ENCODE assay signal across 8 cellular contexts in genomic region chr17:29241015-29241963, GRCh38. TPM values are rescaled to one million over a fixed set of nuclear protein-coding genes. Genes with fewer than 3 reads are reported as not detected.
DNase-seq lines count a peak whose midpoint lies in the region; ATAC-seq and TF ChIP-seq lines count a peak whose summit lies in the region.

No MANE protein-coding gene starts in this region.

- WGBS in mesendoderm (ENCODE audit: extremely low coverage, insufficient coverage, low lambda C conversion rate), result no CpG with 5 or more reads among the region's 9 CpGs
- WGBS in thyroid gland, 2 donors, result 84 to 92% methylated on average over 6 to 8 of the region's 9 CpGs

- H3K79me2 ChIP-seq in mesendoderm (ENCODE audit: control insufficient read depth, insufficient read depth, low read length), result no peaks in the 10 kb centered on the region

- TF ChIP-seq CTCF in choroid plexus epithelial cell (conservative IDR thresholded peaks at IDR 0.05; ENCODE audit: low read depth, low read length) (peak; percentile 24), thyroid gland (IDR thresholded peaks at IDR 0.05) (no peak)

- H3K9ac ChIP-seq in mesendoderm (ENCODE audit: low read length), result peak overlapping the region; percentile 12

- peak overlapping the region; percentile 75 for H3K56ac ChIP-seq in mesendoderm (ENCODE audit: low read length)

- H3K4me1 ChIP-seq in mesendoderm (ENCODE audit: control insufficient read depth, low read depth, low read length) (no peaks in the 10 kb centered on the region), thyroid gland (no peaks in the 10 kb centered on the region)

- no peaks in the 10 kb centered on the region for H3K27me3 ChIP-seq in mesendoderm (ENCODE audit: insufficient read depth, low read length, poor library complexity)
- no peaks in the 10 kb centered on the region for H3K27me3 ChIP-seq in thyroid gland

- H2BK120ac ChIP-seq in mesendoderm (ENCODE audit: low read depth, low read length), result no peak overlapping the region

- no peak overlapping the region for H3K4ac ChIP-seq in mesendoderm (ENCODE audit: low read depth, low read length)

- H3K4me2 ChIP-seq in mesendoderm (ENCODE audit: low read length), result no peak overlapping the region

- peaks cover 0 to 13% (median 1%) of the 10 kb centered on the region in 4 donors for H3K4me1 Mint-ChIP-seq in naive thymus-derived CD8-positive, alpha-beta T cell

- DNase-seq in NCI-H146 (lab: John Stamatoyannopoulos, UW) (peak; percentile 16), NCI-H146 treated with DMSO at 0.1 percent for 48 hours (lab: John Stamatoyannopoulos, UW; ENCODE audit: unreplicated experiment) (no peak), NOMO-1 treated with dmso at 0.1 percent for 144 hours (lab: John Stamatoyannopoulos, UW; ENCODE audit: unreplicated experiment) (peak; percentile 63), choroid plexus epithelial cell (ENCODE audit: low read depth) (peak; percentile 97), mesendoderm (peak; percentile 96), thyroid gland (no peak)
- DNase-seq in naive thymus-derived CD8-positive, alpha-beta T cell, result no peak

- H3K36me3 ChIP-seq in mesendoderm (ENCODE audit: control insufficient read depth, insufficient read depth, low read length) (no peaks in the 10 kb centered on the region), thyroid gland (no peaks in the 10 kb centered on the region)

- H3K27ac Mint-ChIP-seq in naive thymus-derived CD8-positive, alpha-beta T cell, result peak overlapping the region in 1 of 10 donors; percentile 58

- TF ChIP-seq POLR2A in thyroid gland (IDR thresholded peaks at IDR 0.05), result no peak

- no peaks in the 10 kb centered on the region for H3K9me3 ChIP-seq in thyroid gland

- POLR2A ChIA-PET in naive thymus-derived CD8-positive, alpha-beta T cell (lab: Charles Lee), result interaction anchor here (0.6 kb wide), 1 partner anchor 18 kb away, joined by 4 read pairs; no protein-coding TSS in a partner anchor

- H3K27me3 Mint-ChIP-seq in naive thymus-derived CD8-positive, alpha-beta T cell, result no peaks in the 10 kb centered on the region

- H4K5ac ChIP-seq in mesendoderm (ENCODE audit: low read length), result no peak overlapping the region

- ATAC-seq in HG02763 (IDR thresholded peaks at IDR 0.05; ENCODE audit: unreplicated experiment), result no peak
- no peak for ATAC-seq in naive thymus-derived CD8-positive, alpha-beta T cell

- intact Hi-C loops in thyroid gland (cut with DNase I), result no loop called here

- no peak overlapping the region for H2AK5ac ChIP-seq in mesendoderm (ENCODE audit: low read length)

- H2BK5ac ChIP-seq in mesendoderm (ENCODE audit: low read length), result no peak overlapping the region

- H2BK15ac ChIP-seq in mesendoderm (replicated peaks; ENCODE audit: low read depth), result no peak overlapping the region

- no peaks in the 10 kb centered on the region for H3K79me1 ChIP-seq in mesendoderm (ENCODE audit: low read length)

- H3K23ac ChIP-seq in mesendoderm (ENCODE audit: low read length), result peak overlapping the region; percentile 37

- H3K4me3 ChIP-seq in choroid plexus epithelial cell (ENCODE audit: low read depth, low read length), result no peak overlapping the region
- no peak overlapping the region for H3K4me3 ChIP-seq in mesendoderm (ENCODE audit: low read length)
- no peak overlapping the region for H3K4me3 ChIP-seq in thyroid gland (replicated peaks in 1 of 3)

- H3K27ac ChIP-seq in mesendoderm (ENCODE audit: low read depth, low read length) (peak overlapping the region; percentile 65), thyroid gland (no peak overlapping the region)

- no peak overlapping the region for H3K4me3 Mint-ChIP-seq in naive thymus-derived CD8-positive, alpha-beta T cell

- H3K18ac ChIP-seq in mesendoderm (ENCODE audit: low read length), result peak overlapping the region; percentile 20

- H3K36me3 Mint-ChIP-seq in naive thymus-derived CD8-positive, alpha-beta T cell, result peaks cover 0 to 2% (median 0%) of the 10 kb centered on the region in 3 donors

- no peak overlapping the region for H4K8ac ChIP-seq in mesendoderm (ENCODE audit: low read depth, low read length)

- no peaks in the 10 kb centered on the region for H3K9me3 Mint-ChIP-seq in naive thymus-derived CD8-positive, alpha-beta T cell

RNA-seq across cellular contexts. Expression of gene CRYBA1, which starts 5.4 kb away (rescaled TPM):
- polyA plus RNA-seq in mesendoderm (2013, experiment 1 of 2), result not detected
- not detected for polyA plus RNA-seq in mesendoderm (2013, experiment 2 of 2)
- not detected for total RNA-seq in thyroid gland
- not detected for total RNA-seq in naive thymus-derived CD8-positive, alpha-beta T cell
- polyA plus RNA-seq in naive thymus-derived CD8-positive, alpha-beta T cell, result not detected

RNA-seq across cellular contexts. Expression of gene NUFIP2, which starts 52.7 kb away (rescaled TPM):
- polyA plus RNA-seq in mesendoderm (2013, experiment 1 of 2), result 40.0 TPM
- 45.0 TPM for polyA plus RNA-seq in mesendoderm (2013, experiment 2 of 2)
- 10 to 100 TPM; 29.9 to 52.3 (median 41.1) TPM for total RNA-seq in thyroid gland
- total RNA-seq in naive thymus-derived CD8-positive, alpha-beta T cell, result 10 to 100 TPM; 71.3 to 89.3 TPM
- polyA plus RNA-seq in naive thymus-derived CD8-positive, alpha-beta T cell, result 10 to 100 TPM in 2 of 3 donors, 1 to 10 TPM in 1; 9.2 to 11.9 (median 11.5) TPM

Comparison
In these comparisons a context has a peak if more than half of its experiments do, and no peak if none do; other contexts are left out.
1. DNase-seq: peak in NCI-H146 (single experiment), NOMO-1 treated with dmso at 0.1 percent for 144 hours (single experiment), choroid plexus epithelial cell (single experiment) and mesendoderm (single experiment); none in NCI-H146 treated with DMSO at 0.1 percent for 48 hours (single experiment), thyroid gland (0 of 2) and naive thymus-derived CD8-positive, alpha-beta T cell (0 of 10).